In the genomic region with DNA sequence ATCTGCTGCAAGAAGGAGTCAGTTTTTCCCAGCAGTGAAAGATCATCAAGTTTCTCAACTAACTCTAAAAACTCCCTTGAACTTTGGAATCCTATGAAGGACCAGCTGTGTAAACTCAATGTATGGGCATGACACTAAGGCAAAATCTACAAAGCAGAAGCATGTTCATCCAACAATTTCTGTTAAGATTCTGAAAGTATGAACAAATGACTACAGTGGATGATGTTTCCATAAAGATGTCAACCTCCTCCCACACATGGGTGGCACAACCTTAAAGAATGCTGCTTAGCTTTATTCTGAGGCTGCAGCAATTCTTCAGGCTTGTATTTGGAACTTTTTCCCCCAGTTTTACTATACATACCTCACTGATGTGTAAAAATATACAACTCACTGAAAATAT, we compare ENCODE assay signal across 1 cellular context.
TF ChIP-seq lines count a peak whose summit lies in the region.

No MANE protein-coding gene starts in this region.

TF ChIP-seq in HepG2, 621 proteins besides CTCF, POLR2A, EP300 and RAD21:
- TF ChIP-seq, protein P1, sequence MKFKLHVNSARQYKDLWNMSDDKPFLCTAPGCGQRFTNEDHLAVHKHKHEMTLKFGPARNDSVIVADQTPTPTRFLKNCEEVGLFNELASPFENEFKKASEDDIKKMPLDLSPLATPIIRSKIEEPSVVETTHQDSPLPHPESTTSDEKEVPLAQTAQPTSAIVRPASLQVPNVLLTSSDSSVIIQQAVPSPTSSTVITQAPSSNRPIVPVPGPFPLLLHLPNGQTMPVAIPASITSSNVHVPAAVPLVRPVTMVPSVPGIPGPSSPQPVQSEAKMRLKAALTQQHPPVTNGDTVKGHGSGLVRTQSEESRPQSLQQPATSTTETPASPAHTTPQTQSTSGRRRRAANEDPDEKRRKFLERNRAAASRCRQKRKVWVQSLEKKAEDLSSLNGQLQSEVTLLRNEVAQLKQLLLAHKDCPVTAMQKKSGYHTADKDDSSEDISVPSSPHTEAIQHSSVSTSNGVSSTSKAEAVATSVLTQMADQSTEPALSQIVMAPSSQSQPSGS (CRISPR knock-in tag; IDR thresholded peaks at IDR 0.05): 0 out of 2 replicates have a peak, but pooled peaks have one; percentile 18
- TF ChIP-seq, protein P2, sequence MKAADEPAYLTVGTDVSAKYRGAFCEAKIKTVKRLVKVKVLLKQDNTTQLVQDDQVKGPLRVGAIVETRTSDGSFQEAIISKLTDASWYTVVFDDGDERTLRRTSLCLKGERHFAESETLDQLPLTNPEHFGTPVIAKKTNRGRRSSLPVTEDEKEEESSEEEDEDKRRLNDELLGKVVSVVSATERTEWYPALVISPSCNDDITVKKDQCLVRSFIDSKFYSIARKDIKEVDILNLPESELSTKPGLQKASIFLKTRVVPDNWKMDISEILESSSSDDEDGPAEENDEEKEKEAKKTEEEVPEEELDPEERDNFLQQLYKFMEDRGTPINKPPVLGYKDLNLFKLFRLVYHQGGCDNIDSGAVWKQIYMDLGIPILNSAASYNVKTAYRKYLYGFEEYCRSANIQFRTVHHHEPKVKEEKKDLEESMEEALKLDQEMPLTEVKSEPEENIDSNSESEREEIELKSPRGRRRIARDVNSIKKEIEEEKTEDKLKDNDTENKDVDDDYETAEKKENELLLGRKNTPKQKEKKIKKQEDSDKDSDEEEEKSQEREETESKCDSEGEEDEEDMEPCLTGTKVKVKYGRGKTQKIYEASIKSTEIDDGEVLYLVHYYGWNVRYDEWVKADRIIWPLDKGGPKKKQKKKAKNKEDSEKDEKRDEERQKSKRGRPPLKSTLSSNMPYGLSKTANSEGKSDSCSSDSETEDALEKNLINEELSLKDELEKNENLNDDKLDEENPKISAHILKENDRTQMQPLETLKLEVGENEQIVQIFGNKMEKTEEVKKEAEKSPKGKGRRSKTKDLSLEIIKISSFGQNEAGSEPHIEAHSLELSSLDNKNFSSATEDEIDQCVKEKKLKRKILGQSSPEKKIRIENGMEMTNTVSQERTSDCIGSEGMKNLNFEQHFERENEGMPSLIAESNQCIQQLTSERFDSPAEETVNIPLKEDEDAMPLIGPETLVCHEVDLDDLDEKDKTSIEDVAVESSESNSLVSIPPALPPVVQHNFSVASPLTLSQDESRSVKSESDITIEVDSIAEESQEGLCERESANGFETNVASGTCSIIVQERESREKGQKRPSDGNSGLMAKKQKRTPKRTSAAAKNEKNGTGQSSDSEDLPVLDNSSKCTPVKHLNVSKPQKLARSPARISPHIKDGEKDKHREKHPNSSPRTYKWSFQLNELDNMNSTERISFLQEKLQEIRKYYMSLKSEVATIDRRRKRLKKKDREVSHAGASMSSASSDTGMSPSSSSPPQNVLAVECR (CRISPR knock-in tag; IDR thresholded peaks at IDR 0.05; ENCODE audit: borderline replicate concordance): peak; percentile 42; the same call in 1 of the 2 replicates
- no peak for TF ChIP-seq KDM6A (CRISPR knock-in tag; IDR thresholded peaks at IDR 0.05; ENCODE audit: low read depth)
- TF ChIP-seq, protein P3, sequence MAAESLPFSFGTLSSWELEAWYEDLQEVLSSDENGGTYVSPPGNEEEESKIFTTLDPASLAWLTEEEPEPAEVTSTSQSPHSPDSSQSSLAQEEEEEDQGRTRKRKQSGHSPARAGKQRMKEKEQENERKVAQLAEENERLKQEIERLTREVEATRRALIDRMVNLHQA (CRISPR knock-in tag; IDR thresholded peaks at IDR 0.05): no peak
- TF ChIP-seq FOXA1 (IDR thresholded peaks at IDR 0.05): no peak
- TF ChIP-seq FOXA1 (CRISPR knock-in tag; IDR thresholded peaks at IDR 0.05): peak; percentile 84
- 0 out of 2 replicates have a peak, but pooled peaks have one; percentile 19 for TF ChIP-seq IRF2 (CRISPR knock-in tag; IDR thresholded peaks at IDR 0.05)
- no peak for TF ChIP-seq ZNF180 (CRISPR knock-in tag; IDR thresholded peaks at IDR 0.05; ENCODE audit: borderline replicate concordance, low read depth)
- TF ChIP-seq, protein P4, sequence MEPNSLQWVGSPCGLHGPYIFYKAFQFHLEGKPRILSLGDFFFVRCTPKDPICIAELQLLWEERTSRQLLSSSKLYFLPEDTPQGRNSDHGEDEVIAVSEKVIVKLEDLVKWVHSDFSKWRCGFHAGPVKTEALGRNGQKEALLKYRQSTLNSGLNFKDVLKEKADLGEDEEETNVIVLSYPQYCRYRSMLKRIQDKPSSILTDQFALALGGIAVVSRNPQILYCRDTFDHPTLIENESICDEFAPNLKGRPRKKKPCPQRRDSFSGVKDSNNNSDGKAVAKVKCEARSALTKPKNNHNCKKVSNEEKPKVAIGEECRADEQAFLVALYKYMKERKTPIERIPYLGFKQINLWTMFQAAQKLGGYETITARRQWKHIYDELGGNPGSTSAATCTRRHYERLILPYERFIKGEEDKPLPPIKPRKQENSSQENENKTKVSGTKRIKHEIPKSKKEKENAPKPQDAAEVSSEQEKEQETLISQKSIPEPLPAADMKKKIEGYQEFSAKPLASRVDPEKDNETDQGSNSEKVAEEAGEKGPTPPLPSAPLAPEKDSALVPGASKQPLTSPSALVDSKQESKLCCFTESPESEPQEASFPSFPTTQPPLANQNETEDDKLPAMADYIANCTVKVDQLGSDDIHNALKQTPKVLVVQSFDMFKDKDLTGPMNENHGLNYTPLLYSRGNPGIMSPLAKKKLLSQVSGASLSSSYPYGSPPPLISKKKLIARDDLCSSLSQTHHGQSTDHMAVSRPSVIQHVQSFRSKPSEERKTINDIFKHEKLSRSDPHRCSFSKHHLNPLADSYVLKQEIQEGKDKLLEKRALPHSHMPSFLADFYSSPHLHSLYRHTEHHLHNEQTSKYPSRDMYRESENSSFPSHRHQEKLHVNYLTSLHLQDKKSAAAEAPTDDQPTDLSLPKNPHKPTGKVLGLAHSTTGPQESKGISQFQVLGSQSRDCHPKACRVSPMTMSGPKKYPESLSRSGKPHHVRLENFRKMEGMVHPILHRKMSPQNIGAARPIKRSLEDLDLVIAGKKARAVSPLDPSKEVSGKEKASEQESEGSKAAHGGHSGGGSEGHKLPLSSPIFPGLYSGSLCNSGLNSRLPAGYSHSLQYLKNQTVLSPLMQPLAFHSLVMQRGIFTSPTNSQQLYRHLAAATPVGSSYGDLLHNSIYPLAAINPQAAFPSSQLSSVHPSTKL (CRISPR knock-in tag; IDR thresholded peaks at IDR 0.05): peak; percentile 70
- TF ChIP-seq SOX6 (IDR thresholded peaks at IDR 0.05): no peak
- TF ChIP-seq SOX6 (CRISPR knock-in tag; IDR thresholded peaks at IDR 0.05): peak; percentile 56; the same call in 1 of the 2 replicates
- TF ChIP-seq SATB2 (CRISPR knock-in tag; IDR thresholded peaks at IDR 0.05): no peak
- TF ChIP-seq ZFP36 (IDR thresholded peaks at IDR 0.05; ENCODE audit: borderline replicate concordance, low read depth, low read length, partially characterized antibody): no peak
- TF ChIP-seq ZNF564 (CRISPR knock-in tag; IDR thresholded peaks at IDR 0.05): no peak
- no peak for TF ChIP-seq ZNF879 (CRISPR knock-in tag; IDR thresholded peaks at IDR 0.05)
- TF ChIP-seq ZNF775 (CRISPR knock-in tag; IDR thresholded peaks at IDR 0.05; ENCODE audit: borderline replicate concordance): no peak
- TF ChIP-seq FOXA3 (CRISPR knock-in tag; IDR thresholded peaks at IDR 0.05): peak; percentile 83
- no peak for TF ChIP-seq LCORL (IDR thresholded peaks at IDR 0.05)
- TF ChIP-seq LCORL (CRISPR knock-in tag; IDR thresholded peaks at IDR 0.05): peak; percentile 44; the same call in 1 of the 2 replicates
- peak; percentile 49; the same call in 1 of the 3 replicates for TF ChIP-seq MXI1 (IDR thresholded peaks at IDR 0.05; ENCODE audit: borderline replicate concordance, low read depth, low read length)
- TF ChIP-seq HMG20A (CRISPR knock-in tag; IDR thresholded peaks at IDR 0.05; ENCODE audit: borderline replicate concordance): peak; percentile 35; the same call in 1 of the 2 replicates
- TF ChIP-seq ZNF17 (CRISPR knock-in tag; IDR thresholded peaks at IDR 0.05): no peak
- peak; percentile 87 for TF ChIP-seq SAP130 (CRISPR knock-in tag; IDR thresholded peaks at IDR 0.05; ENCODE audit: low read depth)
- peak; percentile 72 for TF ChIP-seq HNF4G (IDR thresholded peaks at IDR 0.05; ENCODE audit: borderline replicate concordance, low read depth, low read length)
- TF ChIP-seq HNF4G (CRISPR knock-in tag; IDR thresholded peaks at IDR 0.05; ENCODE audit: borderline replicate concordance, low read depth): no peak; the same call in 1 of the 2 replicates
- TF ChIP-seq CREM (IDR thresholded peaks at IDR 0.05): peak; percentile 30; the same call in 1 of the 2 replicates
- TF ChIP-seq CREM (CRISPR knock-in tag; IDR thresholded peaks at IDR 0.05): no peak
- peak; percentile 24; the same call in 1 of the 2 replicates for TF ChIP-seq RXRB (CRISPR knock-in tag; IDR thresholded peaks at IDR 0.05; ENCODE audit: borderline replicate concordance)
- no peak for TF ChIP-seq ZNF652 (CRISPR knock-in tag; IDR thresholded peaks at IDR 0.05; ENCODE audit: borderline replicate concordance, low read depth)
- TF ChIP-seq, protein P5, sequence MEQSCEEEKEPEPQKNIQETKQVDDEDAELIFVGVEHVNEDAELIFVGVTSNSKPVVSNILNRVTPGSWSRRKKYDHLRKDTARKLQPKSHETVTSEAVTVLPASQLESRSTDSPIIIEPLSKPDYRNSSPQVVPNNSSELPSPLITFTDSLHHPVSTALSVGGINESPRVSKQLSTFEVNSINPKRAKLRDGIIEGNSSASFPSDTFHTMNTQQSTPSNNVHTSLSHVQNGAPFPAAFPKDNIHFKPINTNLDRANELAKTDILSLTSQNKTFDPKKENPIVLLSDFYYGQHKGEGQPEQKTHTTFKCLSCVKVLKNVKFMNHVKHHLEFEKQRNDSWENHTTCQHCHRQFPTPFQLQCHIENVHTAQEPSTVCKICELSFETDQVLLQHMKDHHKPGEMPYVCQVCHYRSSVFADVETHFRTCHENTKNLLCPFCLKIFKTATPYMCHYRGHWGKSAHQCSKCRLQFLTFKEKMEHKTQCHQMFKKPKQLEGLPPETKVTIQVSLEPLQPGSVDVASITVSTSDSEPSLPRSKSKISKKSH (CRISPR knock-in tag; IDR thresholded peaks at IDR 0.05; ENCODE audit: borderline replicate concordance): no peak
- TF ChIP-seq CEBPG (CRISPR knock-in tag; IDR thresholded peaks at IDR 0.05): 0 out of 2 replicates have a peak, but pooled peaks have one; percentile 16
- TF ChIP-seq, protein P6, sequence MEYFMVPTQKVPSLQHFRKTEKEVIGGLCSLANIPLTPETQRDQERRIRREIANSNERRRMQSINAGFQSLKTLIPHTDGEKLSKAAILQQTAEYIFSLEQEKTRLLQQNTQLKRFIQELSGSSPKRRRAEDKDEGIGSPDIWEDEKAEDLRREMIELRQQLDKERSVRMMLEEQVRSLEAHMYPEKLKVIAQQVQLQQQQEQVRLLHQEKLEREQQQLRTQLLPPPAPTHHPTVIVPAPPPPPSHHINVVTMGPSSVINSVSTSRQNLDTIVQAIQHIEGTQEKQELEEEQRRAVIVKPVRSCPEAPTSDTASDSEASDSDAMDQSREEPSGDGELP (IDR thresholded peaks at IDR 0.05; ENCODE audit: borderline replicate concordance, low read depth): peak; percentile 99
- peak; percentile 79 for TF ChIP-seq GATAD2A (CRISPR knock-in tag; IDR thresholded peaks at IDR 0.05)
- peak; percentile 52; the same call in 1 of the 2 replicates for TF ChIP-seq SOX5 (CRISPR knock-in tag; IDR thresholded peaks at IDR 0.05; ENCODE audit: borderline replicate concordance)
- TF ChIP-seq SIN3A (IDR thresholded peaks at IDR 0.05; ENCODE audit: borderline replicate concordance, low read depth, low read length): peak; percentile 52; the same call in 1 of the 2 replicates
- TF ChIP-seq, protein P7, sequence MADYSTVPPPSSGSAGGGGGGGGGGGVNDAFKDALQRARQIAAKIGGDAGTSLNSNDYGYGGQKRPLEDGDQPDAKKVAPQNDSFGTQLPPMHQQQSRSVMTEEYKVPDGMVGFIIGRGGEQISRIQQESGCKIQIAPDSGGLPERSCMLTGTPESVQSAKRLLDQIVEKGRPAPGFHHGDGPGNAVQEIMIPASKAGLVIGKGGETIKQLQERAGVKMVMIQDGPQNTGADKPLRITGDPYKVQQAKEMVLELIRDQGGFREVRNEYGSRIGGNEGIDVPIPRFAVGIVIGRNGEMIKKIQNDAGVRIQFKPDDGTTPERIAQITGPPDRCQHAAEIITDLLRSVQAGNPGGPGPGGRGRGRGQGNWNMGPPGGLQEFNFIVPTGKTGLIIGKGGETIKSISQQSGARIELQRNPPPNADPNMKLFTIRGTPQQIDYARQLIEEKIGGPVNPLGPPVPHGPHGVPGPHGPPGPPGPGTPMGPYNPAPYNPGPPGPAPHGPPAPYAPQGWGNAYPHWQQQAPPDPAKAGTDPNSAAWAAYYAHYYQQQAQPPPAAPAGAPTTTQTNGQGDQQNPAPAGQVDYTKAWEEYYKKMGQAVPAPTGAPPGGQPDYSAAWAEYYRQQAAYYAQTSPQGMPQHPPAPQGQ (CRISPR knock-in tag; IDR thresholded peaks at IDR 0.05; ENCODE audit: borderline replicate concordance): no peak
- peak; percentile 92 for TF ChIP-seq HNF4A (CRISPR knock-in tag; IDR thresholded peaks at IDR 0.05)
- peak; percentile 30; the same call in 1 of the 2 replicates for TF ChIP-seq PHF21A (CRISPR knock-in tag; IDR thresholded peaks at IDR 0.05)
- TF ChIP-seq, protein P8, sequence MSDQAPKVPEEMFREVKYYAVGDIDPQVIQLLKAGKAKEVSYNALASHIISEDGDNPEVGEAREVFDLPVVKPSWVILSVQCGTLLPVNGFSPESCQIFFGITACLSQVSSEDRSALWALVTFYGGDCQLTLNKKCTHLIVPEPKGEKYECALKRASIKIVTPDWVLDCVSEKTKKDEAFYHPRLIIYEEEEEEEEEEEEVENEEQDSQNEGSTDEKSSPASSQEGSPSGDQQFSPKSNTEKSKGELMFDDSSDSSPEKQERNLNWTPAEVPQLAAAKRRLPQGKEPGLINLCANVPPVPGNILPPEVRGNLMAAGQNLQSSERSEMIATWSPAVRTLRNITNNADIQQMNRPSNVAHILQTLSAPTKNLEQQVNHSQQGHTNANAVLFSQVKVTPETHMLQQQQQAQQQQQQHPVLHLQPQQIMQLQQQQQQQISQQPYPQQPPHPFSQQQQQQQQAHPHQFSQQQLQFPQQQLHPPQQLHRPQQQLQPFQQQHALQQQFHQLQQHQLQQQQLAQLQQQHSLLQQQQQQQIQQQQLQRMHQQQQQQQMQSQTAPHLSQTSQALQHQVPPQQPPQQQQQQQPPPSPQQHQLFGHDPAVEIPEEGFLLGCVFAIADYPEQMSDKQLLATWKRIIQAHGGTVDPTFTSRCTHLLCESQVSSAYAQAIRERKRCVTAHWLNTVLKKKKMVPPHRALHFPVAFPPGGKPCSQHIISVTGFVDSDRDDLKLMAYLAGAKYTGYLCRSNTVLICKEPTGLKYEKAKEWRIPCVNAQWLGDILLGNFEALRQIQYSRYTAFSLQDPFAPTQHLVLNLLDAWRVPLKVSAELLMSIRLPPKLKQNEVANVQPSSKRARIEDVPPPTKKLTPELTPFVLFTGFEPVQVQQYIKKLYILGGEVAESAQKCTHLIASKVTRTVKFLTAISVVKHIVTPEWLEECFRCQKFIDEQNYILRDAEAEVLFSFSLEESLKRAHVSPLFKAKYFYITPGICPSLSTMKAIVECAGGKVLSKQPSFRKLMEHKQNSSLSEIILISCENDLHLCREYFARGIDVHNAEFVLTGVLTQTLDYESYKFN (CRISPR knock-in tag; conservative IDR thresholded peaks at IDR 0.05): 0 out of 2 replicates have a peak, but pooled peaks have one; percentile 37
- no peak for TF ChIP-seq ZNF33A (CRISPR knock-in tag; IDR thresholded peaks at IDR 0.05; ENCODE audit: borderline replicate concordance)
- TF ChIP-seq ZBTB20 (CRISPR knock-in tag; IDR thresholded peaks at IDR 0.05; ENCODE audit: borderline replicate concordance, low read depth): peak; percentile 99
- TF ChIP-seq ZSCAN22 (CRISPR knock-in tag; IDR thresholded peaks at IDR 0.05): no peak
- TF ChIP-seq ERF (CRISPR knock-in tag; IDR thresholded peaks at IDR 0.05): 0 out of 2 replicates have a peak, but pooled peaks have one; percentile 37
